Comparison of ENCODE assay signal across 34 cellular contexts in genomic region chr2:231002641-231003040, GRCh38. TPM values are rescaled to one million over a fixed set of nuclear protein-coding genes. Genes with fewer than 3 reads are reported as not detected.
"Had no signal": no experiment of that assay in that cellular context is flagged by ENCODE, and none has a peak within 500 bp of the region (broad histone marks: within the 10 kb centered on the region; RNA-seq: fewer than 3 reads in every experiment).

No MANE protein-coding gene starts in this region.

- H3K27ac Mint-ChIP-seq: stimulated activated effector memory CD8-positive, alpha-beta T cell treated with anti-CD3 and anti-CD28 coated beads, Interleukin-12 subunit alpha, Interleukin-12 subunit beta, amount 100 ng/mL, for 72 hours; stimulated activated memory B cell treated with anti-CD40 and anti-IgM and Interleukin-4, amounts not matched to agents 10 μg/mL and 1 μg/mL and 100 μg/mL, for 72 hours; stimulated activated naive B cell treated with anti-CD40 and anti-IgM and Interleukin-4, amounts not matched to agents 10 μg/mL and 1 μg/mL and 100 μg/mL, for 72 hours; stimulated activated naive CD8-positive, alpha-beta T cell treated with anti-CD3 and anti-CD28 coated beads, Interleukin-15, amount 100 ng/mL, for 72 hours; stimulated activated naive CD8-positive, alpha-beta T cell treated with anti-CD3 and anti-CD28 coated beads, Interleukin-15, Interleukin-2, amounts not matched to agents 100 ng/mL and 50 ng/mL, for 24 hours; type B pancreatic cell had no signal

- FAIRE-seq: urothelium cell line had no signal

- H3K27me3 ChIP-seq: testis, thyroid gland, uterus, vagina had no signal

- H3K27ac ChIP-seq: stomach, suprapubic skin, testis, thoracic aorta, thyroid gland, tibial artery, tibial nerve, transverse colon, upper lobe of left lung, upper lobe of right lung, uterus, vagina had no signal

- H3K9me3 ChIP-seq: stomach, suprapubic skin, testis, thoracic aorta, thyroid gland, tibial artery, tibial nerve, transverse colon, upper lobe of left lung, upper lobe of right lung, uterus, vagina had no signal

- DNase-seq: stimulated activated CD4-positive, alpha-beta T cell treated with anti-CD3 and anti-CD28 coated beads, Interleukin-2, amount 100 ng/mL, for 48 hours; stimulated activated CD4-positive, alpha-beta T cell treated with anti-CD3 and anti-CD28 coated beads, Interleukin-4, amount 100 ng/mL, for 1 hour; stimulated activated CD4-positive, alpha-beta T cell treated with anti-CD3 and anti-CD28 coated beads, Interleukin-4, amount 100 ng/mL, for 24 hours; stimulated activated CD4-positive, alpha-beta T cell treated with anti-CD3 and anti-CD28 coated beads, Interleukin-4, amount 100 ng/mL, for 4 hours; stimulated activated CD8-positive, alpha-beta memory T cell treated with anti-CD3 and anti-CD28 coated beads, Interleukin-4, amount 100 ng/mL, for 48 hours; stimulated activated naive B cell treated with anti-CD40 and anti-IgM and Interleukin-4, amounts not matched to agents 10 μg/mL and 1 μg/mL and 100 μg/mL, for 72 hours; stimulated activated naive CD4-positive, alpha-beta T cell; stimulated activated naive CD4-positive, alpha-beta T cell treated with Interleukin-2 at 50 U/mL for 16 hours; stimulated activated naive CD8-positive, alpha-beta T cell treated with anti-CD3 and anti-CD28 coated beads, Interleukin-15, amount 100 ng/mL, for 72 hours; stimulated activated naive CD8-positive, alpha-beta T cell treated with anti-CD3 and anti-CD28 coated beads, Interleukin-15, Interleukin-2, amounts not matched to agents 100 U/mL and 50 U/mL, for 24 hours; stomach; substantia nigra; testis; thyroid gland; tibial artery; transverse colon; trophoblast cell; upper lobe of left lung; upper lobe of right lung; uterus had no signal

- H3K4me3 Mint-ChIP-seq: stimulated activated effector memory CD8-positive, alpha-beta T cell treated with anti-CD3 and anti-CD28 coated beads, Interleukin-12 subunit alpha, Interleukin-12 subunit beta, amount 100 ng/mL, for 72 hours; stimulated activated memory B cell treated with anti-CD40 and anti-IgM and Interleukin-4, amounts not matched to agents 10 μg/mL and 1 μg/mL and 100 μg/mL, for 72 hours; stimulated activated naive B cell treated with anti-CD40 and anti-IgM and Interleukin-4, amounts not matched to agents 10 μg/mL and 1 μg/mL and 100 μg/mL, for 72 hours; stimulated activated naive CD8-positive, alpha-beta T cell treated with anti-CD3 and anti-CD28 coated beads, Interleukin-15, amount 100 ng/mL, for 72 hours; stimulated activated naive CD8-positive, alpha-beta T cell treated with anti-CD3 and anti-CD28 coated beads, Interleukin-15, Interleukin-2, amounts not matched to agents 100 ng/mL and 50 ng/mL, for 24 hours; type B pancreatic cell had no signal

- ATAC-seq: stimulated activated effector memory CD8-positive, alpha-beta T cell treated with anti-CD3 and anti-CD28 coated beads, Interleukin-12 subunit alpha, Interleukin-12 subunit beta, amount 100 ng/mL, for 72 hours; stimulated activated memory B cell treated with anti-CD40 and anti-IgM and Interleukin-4, amounts not matched to agents 10 μg/mL and 1 μg/mL and 100 μg/mL, for 72 hours; stimulated activated naive B cell treated with anti-CD40 and anti-IgM and Interleukin-4, amounts not matched to agents 10 μg/mL and 1 μg/mL and 100 μg/mL, for 72 hours; stimulated activated naive CD8-positive, alpha-beta T cell treated with anti-CD3 and anti-CD28 coated beads, Interleukin-15, amount 100 ng/mL, for 72 hours; stimulated activated naive CD8-positive, alpha-beta T cell treated with anti-CD3 and anti-CD28 coated beads, Interleukin-15, Interleukin-2, amounts not matched to agents 100 U/mL and 50 U/mL, for 24 hours; upper lobe of right lung had no signal

- H3K36me3 ChIP-seq: stomach, suprapubic skin, thoracic aorta, thyroid gland, tibial artery, tibial nerve, transverse colon, upper lobe of left lung, upper lobe of right lung, uterus, vagina had no signal

- H3K4me1 ChIP-seq: suprapubic skin, testis, thyroid gland, tibial artery, tibial nerve, upper lobe of left lung, upper lobe of right lung, uterus, vagina had no signal

- H3K4me3 ChIP-seq: stomach, suprapubic skin, testis, thoracic aorta, thyroid gland, tibial artery, tibial nerve, transverse colon, upper lobe of left lung, upper lobe of right lung, uterus, vagina had no signal

RNA-seq across cellular contexts. Expression of gene SPATA3, which starts 6.7 kb away (rescaled TPM):
- total RNA-seq: stomach, subcutaneous adipose tissue, suprapubic skin, temporal lobe, thoracic aorta, tibial nerve, transverse colon, upper lobe of left lung, upper lobe of right lung, ureter, urinary bladder, uterus, vagina had no signal
- polyA plus RNA-seq: stomach, thymus, urinary bladder had no signal
